ENCODE assay signal across 8 cellular contexts in the genomic region with DNA sequence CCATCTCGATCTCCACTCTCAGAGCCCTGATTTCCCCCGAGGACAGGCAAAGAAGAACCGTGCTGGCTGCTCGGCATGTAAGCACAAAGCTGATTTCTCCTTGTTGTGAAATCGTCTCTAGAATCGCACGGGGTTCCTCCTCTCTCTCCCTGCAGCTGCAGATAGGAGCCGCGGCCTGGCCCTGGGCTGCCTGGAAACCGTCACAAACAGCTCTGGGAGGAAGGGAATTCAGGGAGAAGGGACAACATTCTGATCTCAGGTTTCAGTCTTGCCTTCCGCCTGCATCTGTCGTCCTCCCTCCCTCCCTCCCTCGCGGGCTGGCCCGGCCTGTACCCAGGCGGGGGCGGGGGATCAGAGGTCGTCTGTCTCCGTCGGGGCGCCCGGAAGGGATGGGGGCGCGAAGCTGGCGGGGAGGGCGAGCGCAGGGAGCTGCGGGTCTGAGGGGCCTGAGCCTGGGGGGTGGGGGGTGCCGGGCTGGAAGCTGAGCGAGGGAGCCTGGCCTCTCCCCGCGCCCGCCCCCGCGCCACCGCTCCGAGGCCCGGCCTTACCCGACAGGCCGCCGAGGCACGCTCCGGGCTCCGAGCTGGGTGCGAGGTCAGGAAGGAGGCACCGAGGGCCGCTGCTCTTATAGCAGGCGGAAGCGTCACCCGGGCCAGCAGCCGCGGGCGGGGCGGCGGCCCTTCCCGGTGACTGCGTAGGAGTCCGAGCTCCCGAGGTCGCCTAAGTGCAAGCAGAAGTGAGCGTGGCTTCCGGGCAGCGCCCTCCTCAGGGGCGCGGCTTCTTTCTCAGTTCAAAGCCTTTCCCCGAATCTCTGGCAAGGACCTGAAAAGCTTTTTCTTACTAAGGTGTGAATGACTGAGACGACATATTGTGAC. TPM values are rescaled to one million over a fixed set of nuclear protein-coding genes. Genes with fewer than 3 reads are reported as not detected.
A peak's percentile ranks its signal among the peaks of the same experiment; 100 is the strongest.
DNase-seq lines count a peak whose midpoint lies in the region; ATAC-seq, FAIRE-seq and TF ChIP-seq lines count a peak whose summit lies in the region.

SERPINB1 (minus strand) TSS at position 600 of the 875 bp plus-strand sequence. CDS start 1,277 bp downstream, outside the sequence.

- intact Hi-C loops in left ventricle myocardium inferior (cut with micrococcal nuclease) (no loop called here), posterior vena cava (cut with DNase I) (loop anchor here in 1 of 2 donors (10.0 kb wide), 2 partner anchors 47 to 213 kb away; no protein-coding TSS in a partner anchor)

- peak within 1 kb of the TSS; percentile 90 for H3K27ac Mint-ChIP-seq in T-helper 1 cell treated with Interleukin-12 subunit alpha and Interleukin-12 subunit beta and Interleukin-4 antibody, amounts not matched to agents 30 μg/mL and 1 μg/mL, for 36 hours

- H3K4me3 Mint-ChIP-seq in T-helper 1 cell treated with Interleukin-12 subunit alpha and Interleukin-12 subunit beta and Interleukin-4 antibody, amounts not matched to agents 30 μg/mL and 1 μg/mL, for 36 hours, result peak within 1 kb of the TSS; percentile 85

- peak; percentile 20 for TF ChIP-seq CTCF in left ventricle myocardium inferior (IDR thresholded peaks at IDR 0.05; ENCODE audit: borderline replicate concordance)
- peak in 2 of 6 experiments; percentile 21 to 29 for TF ChIP-seq CTCF in upper lobe of left lung (IDR thresholded peaks at IDR 0.05)

- H3K27ac ChIP-seq in angular gyrus (ENCODE audit: low read depth, low read length) (peak within 1 kb of the TSS; percentile 50), left ventricle myocardium inferior (replicated peaks) (peak within 1 kb of the TSS; percentile 98), upper lobe of left lung (peak within 1 kb of the TSS; percentile 94 to 99 (median 96))

- no peak for FAIRE-seq in H54 (lab: Jason Lieb, UNC)

- peak; percentile 93 to 96 for ATAC-seq in upper lobe of left lung (ENCODE audit: low FRiP score in 2 of 2)

- H3K9me3 ChIP-seq in left ventricle myocardium inferior (replicated peaks) (no peaks in the 10 kb centered on the region), upper lobe of left lung (no peaks in the 10 kb centered on the region)

- peaks cover 28% of the 10 kb centered on the region for H3K36me3 Mint-ChIP-seq in T-helper 1 cell treated with Interleukin-12 subunit alpha and Interleukin-12 subunit beta and Interleukin-4 antibody, amounts not matched to agents 30 μg/mL and 1 μg/mL, for 36 hours (ENCODE audit: low read depth)

- no peaks in the 10 kb centered on the region for H3K9me3 Mint-ChIP-seq in T-helper 1 cell treated with Interleukin-12 subunit alpha and Interleukin-12 subunit beta and Interleukin-4 antibody, amounts not matched to agents 30 μg/mL and 1 μg/mL, for 36 hours

- H3K27me3 Mint-ChIP-seq in T-helper 1 cell treated with Interleukin-12 subunit alpha and Interleukin-12 subunit beta and Interleukin-4 antibody, amounts not matched to agents 30 μg/mL and 1 μg/mL, for 36 hours (ENCODE audit: low read depth), result no peaks in the 10 kb centered on the region

- 1 to 3% methylated on average over 13 to 36 of the region's 67 CpGs for WGBS in upper lobe of left lung, 2 donors

- peak; percentile 90 to 98 (median 94) for TF ChIP-seq EP300 in upper lobe of left lung (IDR thresholded peaks at IDR 0.05)

- peak within 1 kb of the TSS; percentile 73 for H3K4me3 ChIP-seq in left ventricle myocardium inferior
- peak within 1 kb of the TSS; percentile 49 to 73 (median 56) for H3K4me3 ChIP-seq in upper lobe of left lung

- peaks cover 52% of the 10 kb centered on the region for H3K4me1 ChIP-seq in left ventricle myocardium inferior
- peaks cover 31 to 67% (median 46%) of the 10 kb centered on the region in 4 donors for H3K4me1 ChIP-seq in upper lobe of left lung

- TF ChIP-seq POLR2A in H54 (IDR thresholded peaks at IDR 0.05; ENCODE audit: low read depth, low read length) (peak; percentile 85), upper lobe of left lung (IDR thresholded peaks at IDR 0.05) (peak; percentile 56 to 94 (median 88))

- H3K36me3 ChIP-seq in left ventricle myocardium inferior, result peaks cover 27% of the 10 kb centered on the region
- peaks cover 10 to 35% (median 16%) of the 10 kb centered on the region in 4 donors for H3K36me3 ChIP-seq in upper lobe of left lung

- peaks cover 63% of the 10 kb centered on the region for H3K4me1 Mint-ChIP-seq in T-helper 1 cell treated with Interleukin-12 subunit alpha and Interleukin-12 subunit beta and Interleukin-4 antibody, amounts not matched to agents 30 μg/mL and 1 μg/mL, for 36 hours (ENCODE audit: low read depth)

- DNase-seq in DMS79 treated with DMSO at 0.1 percent for 48 hours (lab: John Stamatoyannopoulos, UW) (peak; percentile 65), H54 (ENCODE audit: insufficient read length, low spot score) (peak; percentile 64), NCI-H1417 (lab: John Stamatoyannopoulos, UW) (peak; percentile 79 to 84 (median 83)), left ventricle myocardium inferior (peak; percentile 91), posterior vena cava (ENCODE audit: low spot score) (peak; percentile 98), upper lobe of left lung (peak; percentile 98)

- H3K27me3 ChIP-seq in left ventricle myocardium inferior (ENCODE audit: low read depth) (no peaks in the 10 kb centered on the region), upper lobe of left lung (no peaks in the 10 kb centered on the region)

RNA-seq across cellular contexts. Expression of gene SERPINB1, which starts in this region (rescaled TPM):
- total RNA-seq in left ventricle myocardium inferior, result 23.4 TPM
- total RNA-seq in posterior vena cava, result 10 to 100 TPM; 30.8 to 44.0 TPM
- 100 to 1,000 TPM in 4 of 6 donors, 10 to 100 TPM in 2; 56.6 to 184 (median 102) TPM for total RNA-seq in upper lobe of left lung

Comparison
In these comparisons a context has a peak if more than half of its experiments do, and no peak if none do; other contexts are left out.
1. Peak in every context shown above with its lines: DNase-seq, ATAC-seq, H3K4me3 ChIP-seq and H3K27ac ChIP-seq.